In genomic region chr3:136586580-136586979, GRCh38 we compare ENCODE assay signal across 22 cellular contexts.
DNase-seq lines count a peak whose midpoint lies in the region; ATAC-seq, FAIRE-seq and TF ChIP-seq lines count a peak whose summit lies in the region.
"Had no signal": no experiment of that assay in that cellular context is flagged by ENCODE, and none has a peak within 500 bp of the region (broad histone marks: within the 10 kb centered on the region; RNA-seq: fewer than 3 reads in every experiment).

No MANE protein-coding gene starts in this region.

- no peak overlapping the region for H3K4me3 Mint-ChIP-seq in mesothelial cell of epicardium
- H3K4me3 Mint-ChIP-seq: CD8-positive, alpha-beta memory T cell had no signal

- TF ChIP-seq EP300 in HepG2 (IDR thresholded peaks at IDR 0.05; ENCODE audit: low read depth in 2 of 2, low read length in 2 of 2) = peak in 1 of 2 experiments; percentile 64; a peak in 2 of 4 replicates
- TF ChIP-seq EP300 in HepG2 (CRISPR knock-in tag; IDR thresholded peaks at IDR 0.05; ENCODE audit: borderline replicate concordance) = peak; percentile 42; the same call in 1 of the 2 replicates

- H3K36me3 ChIP-seq in HepG2 (replicated peaks in 1 of 2; ENCODE audit: control insufficient read depth in 1 of 2, insufficient read depth in 2 of 2, low read length in 2 of 2) (peaks cover 2 to 3% of the 10 kb centered on the region in 2 experiments; a peak in 2 of 5 replicates), right lobe of liver (no peaks in the 10 kb centered on the region), A673 (ENCODE audit: insufficient read depth, low read length, poor library complexity, severe bottlenecking) (no peaks in the 10 kb centered on the region)

- BruUV-seq in HepG2 (replicated peaks; lab: Mats Ljungman, UMichigan) (no TSS peak), A673 (replicated peaks; lab: Mats Ljungman, UMichigan) (no TSS peak)

- H3K36me3 Mint-ChIP-seq in mesothelial cell of epicardium = peaks cover 3% of the 10 kb centered on the region

- H3K9me3 Mint-ChIP-seq in mesothelial cell of epicardium = no peaks in the 10 kb centered on the region
- H3K9me3 Mint-ChIP-seq: CD8-positive, alpha-beta memory T cell had no signal

- H3K27me3 ChIP-seq in HepG2 (ENCODE audit: control insufficient read depth in 1 of 2, insufficient read depth in 2 of 2, low read length in 2 of 2) (no peaks in the 10 kb centered on the region), right lobe of liver (no peaks in the 10 kb centered on the region), A673 (replicated peaks; ENCODE audit: insufficient read depth, low read depth, low read length, poor library complexity) (no peaks in the 10 kb centered on the region)

- H3K9ac ChIP-seq in HepG2 (ENCODE audit: insufficient read depth, low read depth, low read length) = no peak overlapping the region

- no peak overlapping the region for H2AFZ ChIP-seq in HepG2 (ENCODE audit: low read length)

- CTCF ChIA-PET in HepG2 (lab: Yijun Ruan, JAX; ENCODE audit: low intra/inter-chr PET ratio, low total read pairs) = no interaction called here
- CTCF ChIA-PET in A673 (lab: Charles Lee) = interaction anchor here (0.5 kb wide), 1 partner anchor 12 kb away, joined by 3 read pairs; no protein-coding TSS in a partner anchor

- peak; percentile 42 for FAIRE-seq in HepG2 (lab: Jason Lieb, UNC)
- FAIRE-seq: RCC 7860 had no signal

- TF ChIP-seq RAD21 in HepG2 (CRISPR knock-in tag; IDR thresholded peaks at IDR 0.05) = no peak

- H3K79me2 ChIP-seq in HepG2 (ENCODE audit: insufficient read depth, low read length) = no peaks in the 10 kb centered on the region

- peak; percentile 72 for DNase-seq in HepG2 (ENCODE audit: low spot score)
- DNase-seq in right lobe of liver = no peak
- DNase-seq in epithelial cell of prostate (ENCODE audit: low read depth, low spot score) = peak; percentile 12
- DNase-seq in mesothelial cell of epicardium (ENCODE audit: low spot score in 2 of 2, unreplicated experiment in 2 of 2) = no peak
- DNase-seq in A673 (ENCODE audit: low spot score) = no peak
- no peak for DNase-seq in NCI-H510A treated with DMSO at 0.1 percent for 48 hours (lab: John Stamatoyannopoulos, UW)
- no peak for DNase-seq in NCI-H2196 (lab: John Stamatoyannopoulos, UW; ENCODE audit: unreplicated experiment)
- DNase-seq: AML-193; C1 segment of cervical spinal cord; CD8-positive, alpha-beta memory T cell; EL; KBM-7; NCI-H1105; NCI-H146; NCI-H2029 treated with DMSO at 0.1 percent for 48 hours; NCI-H345; NCI-H524 treated with DMSO at 0.1 percent for 48 hours; OCI-M1; Right ventricle myocardium superior had no signal

- ATAC-seq in HepG2 (peak; percentile 76), right lobe of liver (no peak), GM21576 (IDR thresholded peaks at IDR 0.05; ENCODE audit: unreplicated experiment) (no peak)

- no peak for TF ChIP-seq POLR2A in HepG2 (IDR thresholded peaks at IDR 0.05; ENCODE audit: insufficient read depth in 1 of 2, low read depth in 2 of 2, low read length in 2 of 2)
- no peak for TF ChIP-seq POLR2A in right lobe of liver (IDR thresholded peaks at IDR 0.05)

- TF ChIP-seq CTCF in HepG2 (CRISPR knock-in tag; IDR thresholded peaks at IDR 0.05) = no peak
- TF ChIP-seq CTCF in right lobe of liver (IDR thresholded peaks at IDR 0.05) = no peak
- TF ChIP-seq CTCF in mesothelial cell of epicardium (IDR thresholded peaks at IDR 0.05; ENCODE audit: unreplicated experiment) = no peak
- no peak for TF ChIP-seq CTCF in A673 (conservative IDR thresholded peaks at IDR 0.05; ENCODE audit: low read depth, low read length)

- no peak overlapping the region for H3K4me3 ChIP-seq in HepG2 (replicated peaks in 1 of 3; ENCODE audit: insufficient read depth in 1 of 3, low read depth in 2 of 3, low read length in 3 of 3)
- no peak overlapping the region for H3K4me3 ChIP-seq in right lobe of liver
- no peak overlapping the region for H3K4me3 ChIP-seq in A673 (ENCODE audit: low read depth, low read length, poor library complexity, severe bottlenecking)

- H3K4me1 Mint-ChIP-seq in mesothelial cell of epicardium = peaks cover 13% of the 10 kb centered on the region

- H3K4me1 ChIP-seq in HepG2 (ENCODE audit: insufficient read depth, low read length) (peaks cover 25% of the 10 kb centered on the region), right lobe of liver (peaks cover 0 to 5% (median 0%) of the 10 kb centered on the region in 4 donors), A673 (ENCODE audit: insufficient read depth, low read length, poor library complexity, severe bottlenecking) (no peaks in the 10 kb centered on the region)

- no peak overlapping the region for H3K4me2 ChIP-seq in HepG2 (ENCODE audit: low read depth, low read length)

- H3K27ac Mint-ChIP-seq in mesothelial cell of epicardium = peak overlapping the region; percentile 54

- H3K9me3 ChIP-seq in HepG2 (ENCODE audit: low read length) (no peaks in the 10 kb centered on the region), right lobe of liver (no peaks in the 10 kb centered on the region), A673 (ENCODE audit: low read depth, low read length, poor library complexity, severe bottlenecking) (no peaks in the 10 kb centered on the region)

- no peak overlapping the region for H3K27ac ChIP-seq in HepG2 (ENCODE audit: extremely low read length, insufficient read depth, low read length)
- no peak overlapping the region for H3K27ac ChIP-seq in right lobe of liver
- no peak overlapping the region for H3K27ac ChIP-seq in epithelial cell of prostate
- no peak overlapping the region for H3K27ac ChIP-seq in A673 (ENCODE audit: low read depth, low read length, poor library complexity, severe bottlenecking)
- H3K27ac ChIP-seq: 22Rv1 had no signal

- no peaks in the 10 kb centered on the region for H3K27me3 Mint-ChIP-seq in mesothelial cell of epicardium (ENCODE audit: low read depth)
- H3K27me3 Mint-ChIP-seq: CD8-positive, alpha-beta memory T cell had no signal

- in situ Hi-C loops in HepG2 (cut with HindIII; ENCODE audit: extremely low pct_ligation_motif_present, low pct_unique_long_range_greater_than_20kb) = no loop called here

- no peaks in the 10 kb centered on the region for H4K20me1 ChIP-seq in HepG2 (ENCODE audit: insufficient read depth, low read length)

- POLR2A ChIA-PET in HepG2 (lab: Yijun Ruan, JAX) = interaction anchor here (2.2 kb wide), 1 partner anchor 166 kb away, joined by 17 read pairs; the partner anchor contains the start of gene STAG1
- POLR2A ChIA-PET in A673 (lab: Charles Lee; ENCODE audit: low non-redundant PET) = no interaction called here

- intact Hi-C loops in HepG2 (cut with micrococcal nuclease; ENCODE audit: unreplicated experiment) = loop anchor here (5.0 kb wide), 1 partner anchor 46 kb away; no protein-coding TSS in a partner anchor
- intact Hi-C loops in right lobe of liver (cut with DNase I) = no loop called here
- intact Hi-C loops in A673 (cut with micrococcal nuclease; ENCODE audit: unreplicated experiment) = no loop called here

TF ChIP-seq in HepG2, 621 proteins besides CTCF, POLR2A, EP300 and RAD21 (continues in another document):
- TF ChIP-seq FOXP4 (CRISPR knock-in tag; IDR thresholded peaks at IDR 0.05) (0 out of 2 replicates have a peak, but pooled peaks have one; percentile 28), GFI1 (CRISPR knock-in tag; IDR thresholded peaks at IDR 0.05; ENCODE audit: borderline replicate concordance) (0 out of 2 replicates have a peak, but pooled peaks have one; percentile 25), NFIC (IDR thresholded peaks at IDR 0.05; ENCODE audit: low read length) (0 out of 2 replicates have a peak, but pooled peaks have one; percentile 49), HNF4A (CRISPR knock-in tag; IDR thresholded peaks at IDR 0.05) (peak; percentile 42; the same call in 1 of the 2 replicates), E2F5 (CRISPR knock-in tag; conservative IDR thresholded peaks at IDR 0.05) (no peak)
- TF ChIP-seq, protein P1, sequence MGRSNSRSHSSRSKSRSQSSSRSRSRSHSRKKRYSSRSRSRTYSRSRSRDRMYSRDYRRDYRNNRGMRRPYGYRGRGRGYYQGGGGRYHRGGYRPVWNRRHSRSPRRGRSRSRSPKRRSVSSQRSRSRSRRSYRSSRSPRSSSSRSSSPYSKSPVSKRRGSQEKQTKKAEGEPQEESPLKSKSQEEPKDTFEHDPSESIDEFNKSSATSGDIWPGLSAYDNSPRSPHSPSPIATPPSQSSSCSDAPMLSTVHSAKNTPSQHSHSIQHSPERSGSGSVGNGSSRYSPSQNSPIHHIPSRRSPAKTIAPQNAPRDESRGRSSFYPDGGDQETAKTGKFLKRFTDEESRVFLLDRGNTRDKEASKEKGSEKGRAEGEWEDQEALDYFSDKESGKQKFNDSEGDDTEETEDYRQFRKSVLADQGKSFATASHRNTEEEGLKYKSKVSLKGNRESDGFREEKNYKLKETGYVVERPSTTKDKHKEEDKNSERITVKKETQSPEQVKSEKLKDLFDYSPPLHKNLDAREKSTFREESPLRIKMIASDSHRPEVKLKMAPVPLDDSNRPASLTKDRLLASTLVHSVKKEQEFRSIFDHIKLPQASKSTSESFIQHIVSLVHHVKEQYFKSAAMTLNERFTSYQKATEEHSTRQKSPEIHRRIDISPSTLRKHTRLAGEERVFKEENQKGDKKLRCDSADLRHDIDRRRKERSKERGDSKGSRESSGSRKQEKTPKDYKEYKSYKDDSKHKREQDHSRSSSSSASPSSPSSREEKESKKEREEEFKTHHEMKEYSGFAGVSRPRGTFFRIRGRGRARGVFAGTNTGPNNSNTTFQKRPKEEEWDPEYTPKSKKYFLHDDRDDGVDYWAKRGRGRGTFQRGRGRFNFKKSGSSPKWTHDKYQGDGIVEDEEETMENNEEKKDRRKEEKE (IDR thresholded peaks at IDR 0.05) = no peak

Comparison
In these comparisons a context has a peak if more than half of its experiments do, and no peak if none do; other contexts are left out.
1. DNase-seq: peak in HepG2 (single experiment) and epithelial cell of prostate (single experiment); none in right lobe of liver (0 of 3), mesothelial cell of epicardium (0 of 2), A673 (single experiment), NCI-H510A treated with DMSO at 0.1 percent for 48 hours (single experiment) and NCI-H2196 (single experiment).